8 cellular contexts compared by ENCODE assay signal in genomic region chr7:148932-149855, GRCh38. TPM values are rescaled to one million over a fixed set of nuclear protein-coding genes. Genes with fewer than 3 reads are reported as not detected.
DNase-seq lines count a peak whose midpoint lies in the region; ATAC-seq lines count a peak whose summit lies in the region.

No MANE protein-coding gene starts in this region.

- H3K4me2 ChIP-seq in BLaER1 = peak overlapping the region; percentile 95

- CTCF ChIA-PET in activated CD4-positive, alpha-beta T cell treated with anti-CD3 and anti-CD28 coated beads, Interleukin-2, amount 10 ng/mL, durations not matched to agents 7 days and 5 days (lab: Charles Lee) = interaction anchor here (0.6 to 1.3 kb wide), 2 partner anchors 47 to 113 kb away, joined by 3 read pairs; no protein-coding TSS in a partner anchor

- H4K20me1 ChIP-seq in BLaER1 = no peaks in the 10 kb centered on the region

- POLR2A ChIA-PET in activated CD4-positive, alpha-beta T cell treated with anti-CD3 and anti-CD28 coated beads, Interleukin-2, amount 10 ng/mL, durations not matched to agents 7 days and 5 days (lab: Charles Lee) = no interaction called here

- DNase-seq in NCI-H526 treated with DMSO at 0.1 percent for 48 hours (lab: John Stamatoyannopoulos, UW) = peak; percentile 97
- DNase-seq in activated CD4-positive, alpha-beta T cell treated with anti-CD3 and anti-CD28 coated beads, Interleukin-2, amount 10 ng/mL, durations not matched to agents 7 days and 5 days = peak; percentile 97
- peak; percentile 93 for DNase-seq in cortex of kidney (lab: John Stamatoyannopoulos, UW)
- peak; percentile 99 for DNase-seq in left kidney (ENCODE audit: low read depth, low spot score)
- peak; percentile 97 for DNase-seq in stimulated activated CD4-positive, alpha-beta T cell treated with anti-CD3 and anti-CD28 coated beads, Interleukin-1b, Interleukin-23, amount 100 ng/mL, for 48 hours

- no peaks in the 10 kb centered on the region for H3K9me3 Mint-ChIP-seq in activated CD4-positive, alpha-beta T cell treated with anti-CD3 and anti-CD28 coated beads, Interleukin-2, amount 10 ng/mL, durations not matched to agents 7 days and 5 days

- H3K27me3 ChIP-seq in BLaER1 = no peaks in the 10 kb centered on the region

- H3K36me3 ChIP-seq in BLaER1 = peaks cover 7% of the 10 kb centered on the region

- H3K4me3 Mint-ChIP-seq in activated CD4-positive, alpha-beta T cell treated with anti-CD3 and anti-CD28 coated beads, Interleukin-2, amount 10 ng/mL, durations not matched to agents 7 days and 5 days = peak overlapping the region; percentile 86

- peak overlapping the region; percentile 86 for H3K9ac ChIP-seq in BLaER1

- peak overlapping the region; percentile 99 for H3K27ac Mint-ChIP-seq in activated CD4-positive, alpha-beta T cell treated with anti-CD3 and anti-CD28 coated beads, Interleukin-2, amount 10 ng/mL, durations not matched to agents 7 days and 5 days

- peaks cover 54% of the 10 kb centered on the region for H3K4me1 ChIP-seq in BLaER1

- H3K36me3 Mint-ChIP-seq in activated CD4-positive, alpha-beta T cell treated with anti-CD3 and anti-CD28 coated beads, Interleukin-2, amount 10 ng/mL, durations not matched to agents 7 days and 5 days (ENCODE audit: low read depth) = peaks cover 12% of the 10 kb centered on the region

- H3K27me3 Mint-ChIP-seq in activated CD4-positive, alpha-beta T cell treated with anti-CD3 and anti-CD28 coated beads, Interleukin-2, amount 10 ng/mL, durations not matched to agents 7 days and 5 days = no peaks in the 10 kb centered on the region

- peak overlapping the region; percentile 69 for H3K4me3 ChIP-seq in BLaER1

- H3K27ac ChIP-seq in BLaER1 = peak overlapping the region; percentile 93

- ATAC-seq in GM19324 (IDR thresholded peaks at IDR 0.05; ENCODE audit: low FRiP score, unreplicated experiment) (peak; percentile 95), HG03460 (IDR thresholded peaks at IDR 0.05; ENCODE audit: unreplicated experiment) (peak; percentile 97)

- peaks cover 19% of the 10 kb centered on the region for H3K4me1 Mint-ChIP-seq in activated CD4-positive, alpha-beta T cell treated with anti-CD3 and anti-CD28 coated beads, Interleukin-2, amount 10 ng/mL, durations not matched to agents 7 days and 5 days

- H3K9me3 ChIP-seq in BLaER1 = no peaks in the 10 kb centered on the region

RNA-seq across cellular contexts. Expression of gene FAM20C, which starts 43.2 kb away (rescaled TPM):
- under 1 TPM; 0.29 to 0.47 TPM for total RNA-seq in activated CD4-positive, alpha-beta T cell treated with anti-CD3 and anti-CD28 coated beads, Interleukin-2, amount 10 ng/mL, durations not matched to agents 7 days and 5 days

Comparison
In these comparisons a context has a peak if more than half of its experiments do, and no peak if none do; other contexts are left out.
1. Peak in every context shown above with its lines: DNase-seq, ATAC-seq, H3K4me3 ChIP-seq and H3K27ac ChIP-seq.